In genomic region chr1:13813398-13814012, GRCh38 we compare ENCODE assay signal across 8 cellular contexts.
A peak's percentile ranks its signal among the peaks of the same experiment; 100 is the strongest.
DNase-seq lines count a peak whose midpoint lies in the region; ATAC-seq, FAIRE-seq and TF ChIP-seq lines count a peak whose summit lies in the region.

No MANE protein-coding gene starts in this region.

- intact Hi-C loops in OCI-LY7 (cut with micrococcal nuclease; ENCODE audit: unreplicated experiment) (loop anchor here (1.0 to 5.0 kb wide), 2 partner anchors 148 to 296 kb away; no protein-coding TSS in a partner anchor), posterior vena cava (cut with DNase I) (loop anchor here in 1 of 2 donors (10.0 kb wide), 1 partner anchor 149 kb away; no protein-coding TSS in a partner anchor)

- H2AFZ ChIP-seq in OCI-LY7 (ENCODE audit: low read length) = peak overlapping the region; percentile 67; the same call in 1 of the 2 replicates

- no peak overlapping the region for H3K4me3 ChIP-seq in OCI-LY7 (ENCODE audit: low read depth, low read length, poor library complexity, severe bottlenecking)
- H3K4me3 ChIP-seq in SJCRH30 = no peak overlapping the region

- BruUV-seq in OCI-LY7 (replicated peaks; lab: Mats Ljungman, UMichigan) = no TSS peak

- H3K9me3 Mint-ChIP-seq in immature natural killer cell = no peaks in the 10 kb centered on the region

- H3K27me3 ChIP-seq in SJCRH30 = no peaks in the 10 kb centered on the region

- no peaks in the 10 kb centered on the region for H3K9me3 ChIP-seq in OCI-LY7 (ENCODE audit: low read length)
- no peaks in the 10 kb centered on the region for H3K9me3 ChIP-seq in SJCRH30 (replicated peaks)

- H3K36me3 Mint-ChIP-seq in immature natural killer cell = peaks cover 0 to under 1% (median 0%) of the 10 kb centered on the region in 3 donors

- TF ChIP-seq CTCF in D721Med (IDR thresholded peaks at IDR 0.05; ENCODE audit: insufficient read depth, missing control alignments) = peak; percentile 73
- TF ChIP-seq CTCF in OCI-LY7 (conservative IDR thresholded peaks at IDR 0.05; ENCODE audit: low read length) = peak; percentile 89

- H3K9me2 ChIP-seq in OCI-LY7 (ENCODE audit: insufficient read depth, low read length) = no peaks in the 10 kb centered on the region

- H3K4me1 ChIP-seq in OCI-LY7 (ENCODE audit: insufficient read depth, low read length, poor library complexity, severe bottlenecking) (peaks cover 11% of the 10 kb centered on the region), SJCRH30 (no peaks in the 10 kb centered on the region)

- no peak for FAIRE-seq in D721Med (lab: Jason Lieb, UNC)

- POLR2A ChIA-PET in OCI-LY7 (lab: Charles Lee) = no interaction called here

- peak overlapping the region in 2 of 6 donors; percentile 51 to 80 for H3K27ac Mint-ChIP-seq in immature natural killer cell

- H3K79me2 ChIP-seq in OCI-LY7 (ENCODE audit: insufficient read depth, low read depth, low read length) = no peaks in the 10 kb centered on the region

- CTCF ChIA-PET in OCI-LY7 (lab: Charles Lee; ENCODE audit: unreplicated experiment) = interaction anchor here (1.4 kb wide), 1 partner anchor 149 kb away, joined by 3 read pairs; no protein-coding TSS in a partner anchor

- no peak for ATAC-seq in GM21367 (IDR thresholded peaks at IDR 0.05; ENCODE audit: unreplicated experiment)

- H3K27ac ChIP-seq in OCI-LY7 (ENCODE audit: low read depth, low read length, poor library complexity, severe bottlenecking) = no peak overlapping the region
- H3K27ac ChIP-seq in SJCRH30 = no peak overlapping the region

- H3K4me2 ChIP-seq in OCI-LY7 (ENCODE audit: low read length) = no peak overlapping the region

- H3K36me3 ChIP-seq in OCI-LY7 (ENCODE audit: insufficient read depth, low read length) = no peaks in the 10 kb centered on the region
- H3K36me3 ChIP-seq in SJCRH30 = no peaks in the 10 kb centered on the region; the same call in 1 of the 2 replicates

- peaks cover 46 to 54% of the 10 kb centered on the region in 2 donors for H3K4me1 Mint-ChIP-seq in immature natural killer cell

- DNase-seq in D721Med (ENCODE audit: insufficient read length, low spot score) (no peak), OCI-LY7 (ENCODE audit: low spot score) (peak; percentile 71), immature natural killer cell (peak; percentile 28 to 34 (median 29)), SJCRH30 (no peak), posterior vena cava (ENCODE audit: low spot score) (no peak)
- peak; percentile 64 for DNase-seq in activated naive CD4-positive, alpha-beta T cell treated with Interleukin-2 at 50 U/mL for 16 hours
- DNase-seq in stimulated activated CD8-positive, alpha-beta memory T cell treated with anti-CD3 and anti-CD28 coated beads, Interleukin-12 subunit alpha, Interleukin-12 subunit beta, amount 100 ng/mL, for 1 hour (ENCODE audit: low read depth) = peak; percentile 24

- H4K20me1 ChIP-seq in OCI-LY7 (ENCODE audit: insufficient read depth, low read length) = no peaks in the 10 kb centered on the region

- peaks cover 0 to 7% (median 2%) of the 10 kb centered on the region in 3 donors for H3K27me3 Mint-ChIP-seq in immature natural killer cell (ENCODE audit: low read depth in 3 of 3)

- no peak overlapping the region for H3K4me3 Mint-ChIP-seq in immature natural killer cell

Comparison
In these comparisons a context has a peak if more than half of its experiments do, and no peak if none do; other contexts are left out.
1. DNase-seq: peak in OCI-LY7 (single experiment), activated naive CD4-positive, alpha-beta T cell treated with Interleukin-2 at 50 U/mL for 16 hours (single experiment), immature natural killer cell (3 of 3) and stimulated activated CD8-positive, alpha-beta memory T cell treated with anti-CD3 and anti-CD28 coated beads, Interleukin-12 subunit alpha, Interleukin-12 subunit beta, amount 100 ng/mL, for 1 hour (single experiment); none in D721Med (single experiment), SJCRH30 (0 of 2) and posterior vena cava (single experiment).